Comparison of ENCODE assay signal across 1 cellular context in genomic region chr6:102126488-102126887, GRCh38.
TF ChIP-seq lines count a peak whose summit lies in the region.

No MANE protein-coding gene starts in this region.

TF ChIP-seq in GM23338, 12 proteins besides CTCF, POLR2A, EP300 and RAD21 (continued from another document):
- TF ChIP-seq ETS1 (IDR thresholded peaks at IDR 0.05) (no peak), JUNB (IDR thresholded peaks at IDR 0.05; ENCODE audit: unreplicated experiment) (no peak), EZH2phosphoT487 (IDR thresholded peaks at IDR 0.05; ENCODE audit: unreplicated experiment) (no peak)
TF ChIP-seq in GM23338: peak in this region for 0.
